ENCODE assay signal across 1 cellular context in genomic region chr2:101431486-101431885, GRCh38.
TF ChIP-seq lines count a peak whose summit lies in the region.

No MANE protein-coding gene starts in this region.

TF ChIP-seq in IMR-90, 13 proteins besides CTCF, POLR2A, EP300 and RAD21 (continued from another document):
- TF ChIP-seq MAZ (IDR thresholded peaks at IDR 0.05; ENCODE audit: borderline replicate concordance, low read depth, low read length) (no peak), FOS (IDR thresholded peaks at IDR 0.05; ENCODE audit: low read depth, low read length) (no peak)
TF ChIP-seq in IMR-90: peak in this region for 0.
